Comparison of ENCODE assay signal across 19 cellular contexts in genomic region chr3:96213393-96213792, GRCh38.
"Had no signal": no experiment of that assay in that cellular context is flagged by ENCODE, and none has a peak within 500 bp of the region (broad histone marks: within the 10 kb centered on the region; RNA-seq: fewer than 3 reads in every experiment).

No MANE protein-coding gene starts in this region.

- DNase-seq: activated CD4-positive, alpha-beta memory T cell treated with anti-CD3 and anti-CD28 coated beads, Interleukin-2, amount 10 ng/mL, durations not matched to agents 7 days and 5 days; activated CD4-positive, alpha-beta T cell treated with anti-CD3 and anti-CD28 coated beads for 4 hours; activated effector memory CD4-positive, alpha-beta T cell treated with anti-CD3 and anti-CD28 coated beads, Interleukin-2, amount 50 U/mL, for 16 hours; activated T-cell treated with anti-CD3 and anti-CD28 coated beads, Interleukin-2, amount 50 U/mL, for 24 hours; amniotic stem cell; body of pancreas; cortex of kidney; effector CD4-positive, alpha-beta T cell; esophagus squamous epithelium; foreskin keratinocyte; kidney glomerular epithelial cell; mesendoderm; natural killer cell; posterior cingulate gyrus; retina had no signal

- H3K4me1 ChIP-seq: body of pancreas, esophagus squamous epithelium, foreskin keratinocyte had no signal

- H3K9me3 ChIP-seq: body of pancreas, esophagus squamous epithelium, neutrophil had no signal

- H3K36me3 ChIP-seq: esophagus squamous epithelium, neutrophil had no signal

- H3K27ac ChIP-seq: body of pancreas, esophagus squamous epithelium, foreskin keratinocyte, neutrophil had no signal

- ATAC-seq: activated naive CD4-positive, alpha-beta T cell treated with anti-CD3 and anti-CD28 coated beads, Interleukin-2, amount 50 U/mL, for 72 hours; body of pancreas; foreskin keratinocyte; natural killer cell; stimulated activated memory B cell treated with anti-CD40 and anti-IgM and Interleukin-4, amounts not matched to agents 10 μg/mL and 1 μg/mL and 100 μg/mL, for 72 hours; WTC11 had no signal

- H3K27me3 ChIP-seq: body of pancreas, esophagus squamous epithelium, foreskin keratinocyte, neutrophil had no signal

- H3K4me3 ChIP-seq: body of pancreas, esophagus squamous epithelium had no signal
